Comparison of ENCODE assay signal across 1 cellular context in the genomic region with DNA sequence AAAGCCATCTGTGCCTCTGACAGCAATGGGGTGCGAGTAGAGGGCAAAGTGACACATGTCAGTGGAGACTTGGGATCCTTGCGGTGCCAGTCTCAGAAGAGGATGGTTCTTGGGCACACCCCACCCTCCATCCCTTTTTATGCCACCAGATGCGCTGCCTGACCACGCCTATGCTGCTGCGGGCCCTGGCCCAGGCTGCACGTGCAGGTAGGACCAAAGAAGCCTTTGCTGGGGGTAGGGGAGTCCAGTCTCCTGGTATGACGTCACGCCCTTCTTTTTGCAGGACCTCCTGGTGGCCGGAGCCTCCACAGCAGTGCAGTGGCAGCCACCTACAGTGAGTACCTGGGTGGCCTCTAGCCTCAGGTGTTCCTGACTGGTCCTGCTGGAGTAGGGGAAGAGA.
TF ChIP-seq lines count a peak whose summit lies in the region.

No MANE protein-coding gene starts in this region.

TF ChIP-seq in endothelial cell of umbilical vein, 7 proteins besides CTCF, POLR2A, EP300 and RAD21:
- TF ChIP-seq POLR2AphosphoS5 (IDR thresholded peaks at IDR 0.05; ENCODE audit: insufficient read depth, low read depth, low read length) (no peak), FOS (IDR thresholded peaks at IDR 0.05; ENCODE audit: borderline replicate concordance, insufficient read depth, low read length) (no peak), EZH2 (IDR thresholded peaks at IDR 0.05; ENCODE audit: borderline replicate concordance, low read depth, low read length, severe bottlenecking) (no peak), MAX (IDR thresholded peaks at IDR 0.05; ENCODE audit: insufficient read depth, insufficient read length) (no peak), JUN (IDR thresholded peaks at IDR 0.05; ENCODE audit: borderline replicate concordance, insufficient read depth, insufficient read length, low read depth) (no peak), GATA2 (IDR thresholded peaks at IDR 0.05; ENCODE audit: insufficient read depth, insufficient read length, low read depth, low read length) (no peak), MYC (IDR thresholded peaks at IDR 0.05; ENCODE audit: low read depth, low read length) (no peak)
